In genomic region chr7:44575054-44575453, GRCh38 we compare ENCODE assay signal across 12 cellular contexts. TPM values are rescaled to one million over a fixed set of nuclear protein-coding genes. Genes with fewer than 3 reads are reported as not detected.
A peak's percentile ranks its signal among the peaks of the same experiment; 100 is the strongest.
DNase-seq lines count a peak whose midpoint lies in the region; ATAC-seq and TF ChIP-seq lines count a peak whose summit lies in the region.
"Had no signal": no experiment of that assay in that cellular context is flagged by ENCODE, and none has a peak within 500 bp of the region (broad histone marks: within the 10 kb centered on the region; RNA-seq: fewer than 3 reads in every experiment).

No MANE protein-coding gene starts in this region.

- H3K27ac Mint-ChIP-seq in T-helper 2 cell treated with Interferon-gamma antibody and Interleukin-4, amounts not matched to agents 5 μg/mL and 100 μg/mL, for 36 hours = peak overlapping the region; percentile 95
- H3K27ac Mint-ChIP-seq in osteocyte (ENCODE audit: unreplicated experiment) = peak overlapping the region; percentile 52

- H3K27me3 ChIP-seq in duodenal mucosa (ENCODE audit: control insufficient read depth in 1 of 2, insufficient read depth in 2 of 2, low read length in 2 of 2) = no peaks in the 10 kb centered on the region

- TF ChIP-seq CTCF in NB4 (IDR thresholded peaks at IDR 0.05; ENCODE audit: low read depth, low read length) = no peak
- TF ChIP-seq CTCF in osteocyte (IDR thresholded peaks at IDR 0.05) = no peak

- DNase-seq in T-helper 2 cell treated with Interferon-gamma antibody and Interleukin-4, amounts not matched to agents 5 μg/mL and 100 μg/mL, for 36 hours (ENCODE audit: low spot score) = no peak
- no peak for DNase-seq in T-helper 2 cell
- DNase-seq in NB4 (ENCODE audit: low read depth) = no peak
- no peak for DNase-seq in osteocyte (ENCODE audit: extremely low spot score, unreplicated experiment)
- DNase-seq in DMS79 treated with DMSO at 0.1 percent for 48 hours (lab: John Stamatoyannopoulos, UW) = no peak
- DNase-seq in HuH-7.5 (ENCODE audit: low spot score) = no peak
- DNase-seq: activated CD8-positive, alpha-beta memory T cell treated with anti-CD3 and anti-CD28 coated beads, Interleukin-2, amount 50 U/mL, for 4 hours; effector CD4-positive, alpha-beta T cell; NCI-H187; Right ventricle myocardium superior had no signal

- no peaks in the 10 kb centered on the region for H3K9me3 ChIP-seq in duodenal mucosa (ENCODE audit: control insufficient read depth in 1 of 2, low read length in 2 of 2)

- H3K36me3 Mint-ChIP-seq in T-helper 2 cell treated with Interferon-gamma antibody and Interleukin-4, amounts not matched to agents 5 μg/mL and 100 μg/mL, for 36 hours (ENCODE audit: low read depth) = peaks cover 59% of the 10 kb centered on the region
- H3K36me3 Mint-ChIP-seq in osteocyte (ENCODE audit: unreplicated experiment) = peaks cover 31% of the 10 kb centered on the region

- H3K27ac ChIP-seq in duodenal mucosa (ENCODE audit: low read depth, low read length) = no peak overlapping the region

- no peak for ATAC-seq in HG03521 (IDR thresholded peaks at IDR 0.05; ENCODE audit: unreplicated experiment)

- peaks cover 37 to 60% of the 10 kb centered on the region in 2 donors for H3K36me3 ChIP-seq in duodenal mucosa (ENCODE audit: control insufficient read depth in 1 of 2, insufficient read depth in 2 of 2, low read length in 2 of 2)

- peaks cover 24 to 44% of the 10 kb centered on the region in 2 donors for H3K4me1 ChIP-seq in duodenal mucosa (ENCODE audit: control insufficient read depth in 1 of 2, insufficient read depth in 2 of 2, low read length in 2 of 2)

- H3K4me3 Mint-ChIP-seq in T-helper 2 cell treated with Interferon-gamma antibody and Interleukin-4, amounts not matched to agents 5 μg/mL and 100 μg/mL, for 36 hours = peak overlapping the region; percentile 99
- H3K4me3 Mint-ChIP-seq in osteocyte (ENCODE audit: unreplicated experiment) = peak overlapping the region; percentile 96

- H3K4me1 Mint-ChIP-seq in T-helper 2 cell treated with Interferon-gamma antibody and Interleukin-4, amounts not matched to agents 5 μg/mL and 100 μg/mL, for 36 hours (ENCODE audit: low read depth) = peaks cover 33% of the 10 kb centered on the region
- peaks cover 35% of the 10 kb centered on the region for H3K4me1 Mint-ChIP-seq in osteocyte (ENCODE audit: unreplicated experiment)

- H3K27me3 Mint-ChIP-seq in T-helper 2 cell treated with Interferon-gamma antibody and Interleukin-4, amounts not matched to agents 5 μg/mL and 100 μg/mL, for 36 hours (ENCODE audit: low read depth) = no peaks in the 10 kb centered on the region
- no peaks in the 10 kb centered on the region for H3K27me3 Mint-ChIP-seq in osteocyte (ENCODE audit: unreplicated experiment)

- no peaks in the 10 kb centered on the region for H3K9me3 Mint-ChIP-seq in T-helper 2 cell treated with Interferon-gamma antibody and Interleukin-4, amounts not matched to agents 5 μg/mL and 100 μg/mL, for 36 hours
- no peaks in the 10 kb centered on the region for H3K9me3 Mint-ChIP-seq in osteocyte (ENCODE audit: unreplicated experiment)

- H3K9ac ChIP-seq in duodenal mucosa (ENCODE audit: low read depth in 1 of 2, low read length in 2 of 2) = peak overlapping the region; percentile 89 to 92

- no peak for TF ChIP-seq POLR2A in NB4 (IDR thresholded peaks at IDR 0.05; ENCODE audit: extremely low read depth, insufficient read length)

- H3K4me3 ChIP-seq in NB4 (ENCODE audit: low read depth, low read length) = peak overlapping the region; percentile 95
- H3K4me3 ChIP-seq in duodenal mucosa (ENCODE audit: low read depth in 1 of 2, low read length in 2 of 2) = peak overlapping the region; percentile 95 to 99

RNA-seq across cellular contexts. Expression of gene DDX56, which starts 1.3 kb away (rescaled TPM):
- 67.0 and 69.0 TPM in 2 replicates for total RNA-seq in osteocyte

RNA-seq across cellular contexts. Expression of gene TMED4, which starts 7.0 kb away (rescaled TPM):
- total RNA-seq in osteocyte = 88.6 and 89.6 TPM in 2 replicates

RNA-seq across cellular contexts. Expression of gene OGDH, which starts 31.4 kb away (rescaled TPM):
- total RNA-seq in osteocyte = 68.0 and 69.3 TPM in 2 replicates

RNA-seq across cellular contexts. Expression of gene NPC1L1, which starts 33.9 kb away (rescaled TPM):
- not detected in 2 replicates for total RNA-seq in osteocyte
